Comparison of ENCODE assay signal across 29 cellular contexts in the genomic region with DNA sequence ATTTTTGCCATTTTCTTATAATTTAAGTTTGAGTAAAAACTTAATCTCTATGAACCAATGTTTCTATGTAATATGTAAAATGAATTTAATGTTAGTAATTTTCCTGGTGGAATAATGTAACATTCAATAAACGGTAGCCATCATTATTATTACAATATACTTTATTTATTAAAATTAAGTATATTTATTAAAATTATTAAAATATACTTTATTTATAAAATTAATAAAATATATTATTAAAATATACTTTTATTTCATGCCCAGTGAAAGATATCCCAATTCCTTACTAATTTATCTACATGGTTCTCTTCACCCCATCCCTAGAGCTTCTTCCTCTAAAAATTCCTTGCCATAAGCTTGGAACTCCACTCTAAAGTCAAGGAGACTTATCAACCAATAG. TPM values are rescaled to one million over a fixed set of nuclear protein-coding genes. Genes with fewer than 3 reads are reported as not detected.
"Had no signal": no experiment of that assay in that cellular context is flagged by ENCODE, and none has a peak within 500 bp of the region (broad histone marks: within the 10 kb centered on the region; RNA-seq: fewer than 3 reads in every experiment).

No MANE protein-coding gene starts in this region.

- H2AFZ ChIP-seq: neural progenitor cell, parathyroid adenoma had no signal

- H3K4me2 ChIP-seq: neural progenitor cell, smooth muscle cell had no signal

- H3K4me3 ChIP-seq: neural progenitor cell, ovary, psoas muscle, right lobe of liver, sigmoid colon, smooth muscle cell, spleen, stomach, thoracic aorta, thyroid gland, tibial nerve, upper lobe of left lung, vagina had no signal

- FAIRE-seq: urothelium cell line had no signal

- H3K79me2 ChIP-seq: parathyroid adenoma had no signal

- H3K4me1 ChIP-seq: parathyroid adenoma had no signal

- H3K9ac ChIP-seq: neural progenitor cell, parathyroid adenoma had no signal

- H3K27me3 ChIP-seq: neural progenitor cell, ovary, right lobe of liver, sigmoid colon, stomach, thyroid gland, tibial nerve, upper lobe of left lung, vagina had no signal

- H3K36me3 ChIP-seq: neural progenitor cell, ovary, right lobe of liver, sigmoid colon, spleen, stomach, thoracic aorta, thyroid gland, tibial nerve, upper lobe of left lung, vagina had no signal

- H3K27ac ChIP-seq: neural progenitor cell, ovary, parathyroid adenoma, psoas muscle, right lobe of liver, sigmoid colon, spleen, stomach, thoracic aorta, thyroid gland, tibial nerve, upper lobe of left lung, vagina had no signal

- H3K9me3 ChIP-seq: ovary, psoas muscle, right lobe of liver, sigmoid colon, spleen, stomach, thoracic aorta, thyroid gland, tibial nerve, upper lobe of left lung, vagina had no signal

- DNase-seq: naive thymus-derived CD4-positive, alpha-beta T cell; natural killer cell; occipital lobe; ovary; posterior cingulate gyrus; psoas muscle; right cardiac atrium; right lobe of liver; sigmoid colon; spleen; stimulated activated CD4-positive, alpha-beta T cell treated with anti-CD3 and anti-CD28 coated beads, Interleukin-12 subunit alpha, Interleukin-12 subunit beta, amount 100 ng/mL, for 4 hours; stimulated activated CD4-positive, alpha-beta T cell treated with anti-CD3 and anti-CD28 coated beads, Interleukin-1b, Interleukin-23, amount 100 ng/mL, for 48 hours; stimulated activated CD4-positive, alpha-beta T cell treated with anti-CD3 and anti-CD28 coated beads, Interleukin-4, amount 100 ng/mL, for 1 hour; stimulated activated CD4-positive, alpha-beta T cell treated with anti-CD3 and anti-CD28 coated beads, Interleukin-4, amount 100 ng/mL, for 4 hours; stimulated activated CD8-positive, alpha-beta memory T cell treated with anti-CD3 and anti-CD28 coated beads, Interleukin-4, amount 100 ng/mL, for 48 hours; stimulated activated naive B cell treated with anti-CD40 and anti-IgM and Interleukin-4, amounts not matched to agents 10 μg/mL and 1 μg/mL and 100 μg/mL, for 72 hours; stimulated activated naive CD4-positive, alpha-beta T cell treated with Interleukin-2 at 50 U/mL for 16 hours; stomach; thyroid gland; trophoblast cell; upper lobe of left lung had no signal

RNA-seq across cellular contexts. Expression of gene GLIPR1L1, which starts 6.8 kb away (rescaled TPM):
- polyA plus RNA-seq: naive thymus-derived CD4-positive, alpha-beta T cell; neural cell; ovary; psoas muscle; right cardiac atrium; sigmoid colon; smooth muscle cell; spleen; stomach had no signal
